8 cellular contexts compared by ENCODE assay signal in the genomic region with DNA sequence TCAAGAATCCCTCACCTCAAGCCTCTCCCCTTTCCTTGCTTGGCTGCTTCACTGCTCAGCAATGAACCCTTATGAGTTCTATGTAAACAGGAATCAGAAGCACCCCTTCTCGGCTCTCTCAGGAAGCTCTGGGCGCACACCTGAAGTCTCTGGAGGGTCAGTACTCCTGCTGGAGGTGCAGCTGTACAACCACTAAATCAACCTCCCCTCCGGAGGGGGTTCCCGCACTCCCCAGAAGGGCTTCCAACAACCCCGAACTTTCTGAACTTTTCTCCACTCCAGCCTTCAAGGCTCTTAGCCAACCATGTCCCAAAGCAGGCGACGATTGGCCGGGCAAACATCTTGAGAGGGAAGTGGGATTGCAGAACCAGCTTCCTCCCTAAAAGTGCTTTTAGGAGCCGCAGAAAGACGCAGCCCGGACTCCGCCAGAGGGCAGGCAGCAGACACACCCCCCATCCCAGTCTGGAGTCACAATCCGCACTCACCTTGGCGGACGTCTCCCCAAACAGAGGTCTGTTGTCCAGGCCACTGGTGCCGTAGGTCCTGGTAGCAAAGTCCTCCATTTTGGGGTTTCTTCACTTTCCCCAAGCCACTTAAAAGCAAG. TPM values are rescaled to one million over a fixed set of nuclear protein-coding genes. Genes with fewer than 3 reads are reported as not detected.
DNase-seq lines count a peak whose midpoint lies in the region; ATAC-seq and TF ChIP-seq lines count a peak whose summit lies in the region.

No MANE protein-coding gene starts in this region.

- H3K27ac ChIP-seq in GM23338 (ENCODE audit: low read depth), result peak overlapping the region; percentile 61

- H3K9me2 ChIP-seq in GM23338 (ENCODE audit: insufficient read depth), result no peaks in the 10 kb centered on the region

- H3K27ac Mint-ChIP-seq in GM23338, result peak overlapping the region; percentile 50
- peak overlapping the region; percentile 95 to 99 for H3K27ac Mint-ChIP-seq in activated naive CD4-positive, alpha-beta T cell treated with anti-CD3 and anti-CD28 coated beads, Interleukin-2, amount 50 U/mL, for 72 hours
- no peak overlapping the region for H3K27ac Mint-ChIP-seq in glutamatergic neuron (ENCODE audit: unreplicated experiment)

- peaks cover 31% of the 10 kb centered on the region for H3K27me3 ChIP-seq in GM23338 (ENCODE audit: insufficient read depth)

- no peaks in the 10 kb centered on the region for H3K36me3 ChIP-seq in GM23338 (ENCODE audit: insufficient read depth)

- H3K4me1 Mint-ChIP-seq in GM23338 (peaks cover 19% of the 10 kb centered on the region), glutamatergic neuron (ENCODE audit: low read depth, unreplicated experiment) (no peaks in the 10 kb centered on the region)

- H3K27me3 Mint-ChIP-seq in GM23338 (ENCODE audit: insufficient read depth, low read depth, poor library complexity) (peaks cover 17% of the 10 kb centered on the region), glutamatergic neuron (ENCODE audit: unreplicated experiment) (peaks cover 7% of the 10 kb centered on the region)

- H3F3A ChIP-seq in GM23338 (replicated peaks; ENCODE audit: low read depth), result no peaks in the 10 kb centered on the region

- H3K79me2 ChIP-seq in GM23338 (replicated peaks; ENCODE audit: insufficient read depth), result peaks cover 46% of the 10 kb centered on the region

- H3K36me3 Mint-ChIP-seq in GM23338 (ENCODE audit: low read depth) (peaks cover 7% of the 10 kb centered on the region; the same call in 2 of the 3 replicates), glutamatergic neuron (ENCODE audit: unreplicated experiment) (no peaks in the 10 kb centered on the region)
- peaks cover 29 to 40% of the 10 kb centered on the region in 2 donors for H3K36me3 Mint-ChIP-seq in activated naive CD4-positive, alpha-beta T cell treated with anti-CD3 and anti-CD28 coated beads, Interleukin-2, amount 50 U/mL, for 72 hours

- H2AFZ ChIP-seq in GM23338, result peak overlapping the region; percentile 99

- DNase-seq in Daoy (ENCODE audit: low read depth) (peak; percentile 37), GM23338 (ENCODE audit: low spot score) (peak; percentile 77), NCI-H82 treated with DMSO at 0.1 percent for 48 hours (lab: John Stamatoyannopoulos, UW; ENCODE audit: unreplicated experiment) (peak; percentile 3), glutamatergic neuron (peak; percentile 23), nucleus accumbens (lab: John Stamatoyannopoulos, UW) (peak in 33 of 56 donors; percentile 8 to 68 (median 42)), inferior parietal cortex (ENCODE audit: extremely low spot score) (no peak), NCI-H1048 (lab: John Stamatoyannopoulos, UW) (no peak)
- DNase-seq in activated naive CD4-positive, alpha-beta T cell treated with anti-CD3 and anti-CD28 coated beads, Interleukin-2, amount 50 U/mL, for 72 hours (ENCODE audit: low spot score in 2 of 2), result peak; percentile 45 to 63

- peak overlapping the region; percentile 96 for H3K4me2 ChIP-seq in GM23338

- ATAC-seq in GM23338, result peak; percentile 71
- peak in 1 of 2 donors; percentile 0 for ATAC-seq in activated naive CD4-positive, alpha-beta T cell treated with anti-CD3 and anti-CD28 coated beads, Interleukin-2, amount 50 U/mL, for 72 hours

- peaks cover 20% of the 10 kb centered on the region for H4K20me1 ChIP-seq in GM23338 (replicated peaks; ENCODE audit: insufficient read depth)

- peaks cover 3% of the 10 kb centered on the region; the same call in 2 of the 3 replicates for H3K9me3 Mint-ChIP-seq in GM23338
- H3K9me3 Mint-ChIP-seq in activated naive CD4-positive, alpha-beta T cell treated with anti-CD3 and anti-CD28 coated beads, Interleukin-2, amount 50 U/mL, for 72 hours, result no peaks in the 10 kb centered on the region
- no peaks in the 10 kb centered on the region for H3K9me3 Mint-ChIP-seq in glutamatergic neuron (ENCODE audit: unreplicated experiment)

- H3K4me3 Mint-ChIP-seq in GM23338 (peak overlapping the region; percentile 93), glutamatergic neuron (ENCODE audit: unreplicated experiment) (peak overlapping the region; percentile 91)

- H3K4me1 ChIP-seq in GM23338 (ENCODE audit: insufficient read depth), result peaks cover 14% of the 10 kb centered on the region

- H3K4me3 ChIP-seq in GM23338, result peak overlapping the region; percentile 99

- TF ChIP-seq CTCF in GM23338 (conservative IDR thresholded peaks at IDR 0.05; ENCODE audit: low read depth in 2 of 2), result peak in 1 of 2 experiments; percentile 13; a peak in 1 of 4 replicates
- no peak for TF ChIP-seq CTCF in glutamatergic neuron (IDR thresholded peaks at IDR 0.05; ENCODE audit: partially characterized antibody, unreplicated experiment)

TF ChIP-seq in GM23338, 12 proteins besides CTCF, POLR2A, EP300 and RAD21:
- TF ChIP-seq REST (IDR thresholded peaks at IDR 0.05; ENCODE audit: unreplicated experiment) (no peak), ETS1 (IDR thresholded peaks at IDR 0.05) (no peak), STAT1 (IDR thresholded peaks at IDR 0.05; ENCODE audit: unreplicated experiment) (no peak), NANOG (IDR thresholded peaks at IDR 0.05; ENCODE audit: borderline replicate concordance) (no peak), EZH2 (IDR thresholded peaks at IDR 0.05; ENCODE audit: low read depth, unreplicated experiment) (no peak)

RNA-seq across cellular contexts. Expression of gene TMEM243, which starts 0.5 kb away (rescaled TPM):
- total RNA-seq in Daoy (2014; rRNA removed; shearing (Covaris generic)), result 38.4 and 69.3 TPM in 2 replicates
- 44.5 and 52.7 TPM in 2 replicates for total RNA-seq in GM23338 (2014; rRNA removed; shearing (Covaris generic))
- polyA plus RNA-seq in GM23338 (2016; fragmentation: Nextera tagmentation; extraction: Ambion mirVana), result 68.2 and 82.5 TPM in 2 replicates
- 10 to 100 TPM; 41.4 to 85.5 TPM for total RNA-seq in activated naive CD4-positive, alpha-beta T cell treated with anti-CD3 and anti-CD28 coated beads, Interleukin-2, amount 50 U/mL, for 72 hours
- total RNA-seq in glutamatergic neuron (ENCODE audit: unreplicated experiment), result 4.3 TPM

Comparison
In these comparisons a context has a peak if more than half of its experiments do, and no peak if none do; other contexts are left out.
1. DNase-seq: peak in Daoy (single experiment), GM23338 (single experiment), NCI-H82 treated with DMSO at 0.1 percent for 48 hours (single experiment), activated naive CD4-positive, alpha-beta T cell treated with anti-CD3 and anti-CD28 coated beads, Interleukin-2, amount 50 U/mL, for 72 hours (2 of 2), glutamatergic neuron (single experiment) and nucleus accumbens (33 of 56); none in inferior parietal cortex (single experiment) and NCI-H1048 (single experiment).